1 cellular context compared by ENCODE assay signal in the genomic region with DNA sequence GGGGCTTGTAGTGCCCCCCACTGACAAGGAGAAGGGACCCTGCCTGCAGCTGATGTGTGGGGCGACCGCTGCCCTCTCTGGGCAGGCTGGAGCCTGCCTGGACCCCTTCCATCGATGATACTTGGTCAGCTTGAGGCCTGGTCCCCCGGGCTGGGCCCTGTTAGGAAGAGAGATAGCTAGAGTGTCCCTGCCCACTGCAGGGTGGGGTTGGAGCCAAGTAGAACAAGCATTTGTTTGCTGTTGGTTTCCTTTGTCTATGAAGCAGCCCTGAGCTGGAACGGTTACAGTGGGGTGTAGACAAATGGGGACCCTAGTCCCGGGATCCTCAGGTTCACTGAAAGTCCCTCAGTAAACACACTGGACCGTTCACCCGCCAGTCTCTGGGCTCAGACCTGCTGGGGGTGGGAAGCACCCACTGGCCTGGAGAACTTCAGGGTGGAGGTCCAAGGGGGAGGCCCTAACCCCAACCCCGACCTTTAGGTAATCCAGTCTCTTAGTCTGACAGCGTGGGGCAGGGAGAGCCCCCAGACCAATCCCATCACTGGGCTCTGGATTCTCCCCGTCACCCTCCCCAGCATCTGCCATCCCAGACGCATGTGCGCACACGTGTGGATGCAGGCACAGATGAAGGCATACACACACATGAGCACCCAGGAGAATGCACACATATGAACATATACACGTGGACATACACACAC.
TF ChIP-seq lines count a peak whose summit lies in the region.

No MANE protein-coding gene starts in this region.

TF ChIP-seq in HEK293, 187 proteins besides CTCF, POLR2A, EP300 and RAD21 (continued from another document):
- TF ChIP-seq ZBTB20 (tag by site-specific recombination; IDR thresholded peaks at IDR 0.05) (no peak), ZNF155 (tag by site-specific recombination; IDR thresholded peaks at IDR 0.05) (no peak)
